In the genomic region with DNA sequence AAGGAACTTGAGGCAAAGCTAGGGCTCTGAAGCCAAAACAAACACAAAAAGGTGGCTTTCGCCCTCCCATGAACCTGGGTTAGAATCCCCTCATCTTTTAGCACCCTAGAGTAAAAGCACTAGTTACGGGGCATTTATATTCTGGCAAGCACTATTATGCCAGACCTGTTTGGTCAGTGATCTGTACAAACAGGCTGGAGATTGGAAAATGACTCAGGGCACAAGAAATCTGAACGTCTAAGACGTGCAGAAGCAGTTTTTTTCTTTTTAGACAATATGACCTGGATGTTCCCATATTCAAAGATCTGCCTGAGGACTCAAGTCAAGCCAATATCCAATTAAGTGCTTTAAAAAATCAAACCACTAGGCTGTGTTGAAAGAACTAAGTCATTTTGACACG, we compare ENCODE assay signal across 13 cellular contexts. TPM values are rescaled to one million over a fixed set of nuclear protein-coding genes. Genes with fewer than 3 reads are reported as not detected.
A peak's percentile ranks its signal among the peaks of the same experiment; 100 is the strongest.
DNase-seq lines count a peak whose midpoint lies in the region; ATAC-seq, FAIRE-seq and TF ChIP-seq lines count a peak whose summit lies in the region.
"Had no signal": no experiment of that assay in that cellular context is flagged by ENCODE, and none has a peak within 500 bp of the region (broad histone marks: within the 10 kb centered on the region; RNA-seq: fewer than 3 reads in every experiment).

No MANE protein-coding gene starts in this region.

- H3K27me3 Mint-ChIP-seq in Caco-2 (ENCODE audit: insufficient read depth, unreplicated experiment) (no peaks in the 10 kb centered on the region), nephron progenitor cell (ENCODE audit: low read depth, poor library complexity) (peaks cover 12% of the 10 kb centered on the region)

- in situ Hi-C loops in Panc1 (cut with HindIII; ENCODE audit: low pct_unique_long_range_greater_than_20kb, low sequenced_read_pairs) = no loop called here

- POLR2A ChIA-PET in Caco-2 (lab: Charles Lee) (interaction anchor here (2.4 kb wide), 1 partner anchor 22 kb away, joined by 45 read pairs; a partner anchor contains a TSS), Panc1 (lab: Charles Lee) (no interaction called here)

- ATAC-seq in Panc1 (no peak), GM21825 (IDR thresholded peaks at IDR 0.05; ENCODE audit: unreplicated experiment) (no peak), HG02970 (IDR thresholded peaks at IDR 0.05; ENCODE audit: low FRiP score, unreplicated experiment) (no peak)
- ATAC-seq: body of pancreas had no signal

- H3K4me3 Mint-ChIP-seq in Caco-2 (ENCODE audit: unreplicated experiment) = peak overlapping the region; percentile 80
- peak overlapping the region; percentile 96 for H3K4me3 Mint-ChIP-seq in nephron progenitor cell

- intact Hi-C loops in Caco-2 (cut with micrococcal nuclease; ENCODE audit: unreplicated experiment) = no loop called here
- intact Hi-C loops in Panc1 (cut with micrococcal nuclease; ENCODE audit: unreplicated experiment) = no loop called here

- 0 out of 2 replicates have a peak overlapping the region, but pooled peaks have one; percentile 36 for H3K27ac ChIP-seq in Panc1 (ENCODE audit: low read length)
- H3K27ac ChIP-seq in small intestine (ENCODE audit: low read depth in 1 of 2, low read length in 1 of 2) = no peak overlapping the region

- H3K4me1 Mint-ChIP-seq in Caco-2 (ENCODE audit: low read depth, unreplicated experiment) = no peaks in the 10 kb centered on the region
- H3K4me1 Mint-ChIP-seq in nephron progenitor cell = peaks cover 37% of the 10 kb centered on the region

- H3K4me1 ChIP-seq in Caco-2 (peaks cover 22% of the 10 kb centered on the region), Panc1 (ENCODE audit: control insufficient read depth, insufficient read depth, low read length) (peaks cover 22% of the 10 kb centered on the region), small intestine (ENCODE audit: control insufficient read depth in 2 of 2, insufficient read depth in 1 of 2, low read depth in 1 of 2, low read length in 1 of 2) (peaks cover 4 to 9% of the 10 kb centered on the region in 2 donors)

- CTCF ChIA-PET in Caco-2 (lab: Charles Lee) (interaction anchor here (0.6 kb wide), 1 partner anchor 36 kb away, joined by 3 read pairs; no protein-coding TSS in a partner anchor), Panc1 (lab: Charles Lee) (no interaction called here)

- peaks cover 7% of the 10 kb centered on the region for H3K36me3 ChIP-seq in Caco-2 (ENCODE audit: control insufficient read depth, insufficient read depth, low read length)
- H3K36me3 ChIP-seq in Panc1 (ENCODE audit: control insufficient read depth, insufficient read depth, low read length) = peaks cover 15% of the 10 kb centered on the region
- H3K36me3 ChIP-seq in small intestine (ENCODE audit: control insufficient read depth in 2 of 2, insufficient read depth in 2 of 2, low read length in 2 of 2) = peaks cover 14 to 23% of the 10 kb centered on the region in 2 donors

- TF ChIP-seq CTCF in Caco-2 (IDR thresholded peaks at IDR 0.05; ENCODE audit: insufficient read depth in 1 of 2, low read depth in 1 of 2, low read length in 1 of 2, severe bottlenecking in 1 of 2, unreplicated experiment in 1 of 2) (no peak), Panc1 (IDR thresholded peaks at IDR 0.05) (no peak), choroid plexus epithelial cell (conservative IDR thresholded peaks at IDR 0.05; ENCODE audit: low read depth, low read length) (no peak), nephron progenitor cell (IDR thresholded peaks at IDR 0.05) (no peak)

- H3K36me3 Mint-ChIP-seq in Caco-2 (ENCODE audit: insufficient read depth, unreplicated experiment) (peaks cover 41% of the 10 kb centered on the region), nephron progenitor cell (ENCODE audit: low read depth) (peaks cover 60% of the 10 kb centered on the region)

- BruUV-seq in Caco-2 (replicated peaks; lab: Mats Ljungman, UMichigan) (no TSS peak), Panc1 (replicated peaks; lab: Mats Ljungman, UMichigan) (no TSS peak)

- H3K27ac Mint-ChIP-seq in Caco-2 (ENCODE audit: unreplicated experiment) (no peak overlapping the region), nephron progenitor cell (no peak overlapping the region)

- WGBS in small intestine, 3 donors = 85 to 86% (median 85%) methylated on average over 5 of the region's 5 CpGs

- no peak for FAIRE-seq in small intestine (lab: Jason Lieb, UNC)

- H3K9me3 Mint-ChIP-seq in Caco-2 (ENCODE audit: unreplicated experiment) = no peaks in the 10 kb centered on the region
- peaks cover 62% of the 10 kb centered on the region for H3K9me3 Mint-ChIP-seq in nephron progenitor cell

- no peak for DNase-seq in Caco-2
- no peak for DNase-seq in Panc1 (ENCODE audit: low read depth, low spot score)
- no peak for DNase-seq in choroid plexus epithelial cell (ENCODE audit: low read depth)
- no peak for DNase-seq in nephron progenitor cell
- DNase-seq in small intestine = no peak
- DNase-seq in DMS79 (lab: John Stamatoyannopoulos, UW) = no peak
- DNase-seq: activated CD4-positive, alpha-beta T cell treated with anti-CD3 and anti-CD28 coated beads, Interleukin-2, amount 50 U/mL, for 4 hours; body of pancreas; SHP77; stimulated activated CD8-positive, alpha-beta memory T cell treated with anti-CD3 and anti-CD28 coated beads, Interleukin-4, amount 100 ng/mL, for 48 hours had no signal

- no peaks in the 10 kb centered on the region for H3K27me3 ChIP-seq in Caco-2 (replicated peaks; ENCODE audit: control insufficient read depth, insufficient read depth, low read length)
- H3K27me3 ChIP-seq in Panc1 (ENCODE audit: control insufficient read depth, insufficient read depth, low read length) = no peaks in the 10 kb centered on the region
- H3K27me3 ChIP-seq in small intestine (ENCODE audit: control insufficient read depth in 2 of 2, insufficient read depth in 2 of 2, low read length in 2 of 2) = no peaks in the 10 kb centered on the region
- H3K27me3 ChIP-seq: body of pancreas had no signal

- H3K9me3 ChIP-seq in Caco-2 (peaks cover 29% of the 10 kb centered on the region), Panc1 (ENCODE audit: control insufficient read depth, insufficient read depth, low read depth, low read length) (peaks cover 46% of the 10 kb centered on the region), small intestine (ENCODE audit: control insufficient read depth, low read depth) (peaks cover 4% of the 10 kb centered on the region)

- peak overlapping the region; percentile 44; the same call in 1 of the 2 replicates for H3K4me3 ChIP-seq in Caco-2 (ENCODE audit: low read depth, low read length)
- H3K4me3 ChIP-seq in Panc1 (ENCODE audit: low read depth in 2 of 2, low read length in 2 of 2) = peak overlapping the region; percentile 92 to 100
- peak overlapping the region; percentile 7 for H3K4me3 ChIP-seq in choroid plexus epithelial cell (ENCODE audit: low read depth, low read length)
- H3K4me3 ChIP-seq in small intestine (ENCODE audit: low read depth in 1 of 2, low read length in 2 of 2) = no peak overlapping the region
- H3K4me3 ChIP-seq: body of pancreas, lung had no signal

RNA-seq across cellular contexts. Expression of a gene that starts 3.0 kb away (rescaled TPM):
- total RNA-seq in Caco-2 (2022) (6.0 and 6.1 TPM in 2 replicates), Panc1 (2021; ENCODE audit: unreplicated experiment) (16.0 TPM)
- polyA plus RNA-seq in Panc1 (2012; ENCODE audit: insufficient read length) = 8.0 TPM
- polyA plus RNA-seq in small intestine = 1 to 10 TPM; 3.8 to 4.9 (median 4.0) TPM

RNA-seq across cellular contexts. Expression of a gene that starts 22.5 kb away (rescaled TPM):
- 169 and 183 TPM in 2 replicates for total RNA-seq in Caco-2 (2022)
- total RNA-seq in Panc1 (2021; ENCODE audit: unreplicated experiment) = 173 TPM
- polyA plus RNA-seq in Panc1 (2012; ENCODE audit: insufficient read length) = 117 TPM
- polyA plus RNA-seq in small intestine = 100 to 1,000 TPM in 1 of 3 donors, 10 to 100 TPM in 2; 47.8 to 101 (median 55.2) TPM

RNA-seq across cellular contexts. Expression of a gene that starts 58.0 kb away (rescaled TPM):
- total RNA-seq in Caco-2 (2022) = 14.6 and 15.8 TPM in 2 replicates
- 8.3 TPM for total RNA-seq in Panc1 (2021; ENCODE audit: unreplicated experiment)
- 17.2 TPM for polyA plus RNA-seq in Panc1 (2012; ENCODE audit: insufficient read length)
- polyA plus RNA-seq in small intestine = 10 to 100 TPM; 20.5 to 36.9 (median 27.8) TPM

Comparison
In these comparisons a context has a peak if more than half of its experiments do, and no peak if none do; other contexts are left out.
1. H3K4me3 ChIP-seq: peak in Caco-2 (single experiment), Panc1 (2 of 2) and choroid plexus epithelial cell (single experiment); none in small intestine (0 of 2).